ENCODE assay signal across 1 cellular context in the genomic region with DNA sequence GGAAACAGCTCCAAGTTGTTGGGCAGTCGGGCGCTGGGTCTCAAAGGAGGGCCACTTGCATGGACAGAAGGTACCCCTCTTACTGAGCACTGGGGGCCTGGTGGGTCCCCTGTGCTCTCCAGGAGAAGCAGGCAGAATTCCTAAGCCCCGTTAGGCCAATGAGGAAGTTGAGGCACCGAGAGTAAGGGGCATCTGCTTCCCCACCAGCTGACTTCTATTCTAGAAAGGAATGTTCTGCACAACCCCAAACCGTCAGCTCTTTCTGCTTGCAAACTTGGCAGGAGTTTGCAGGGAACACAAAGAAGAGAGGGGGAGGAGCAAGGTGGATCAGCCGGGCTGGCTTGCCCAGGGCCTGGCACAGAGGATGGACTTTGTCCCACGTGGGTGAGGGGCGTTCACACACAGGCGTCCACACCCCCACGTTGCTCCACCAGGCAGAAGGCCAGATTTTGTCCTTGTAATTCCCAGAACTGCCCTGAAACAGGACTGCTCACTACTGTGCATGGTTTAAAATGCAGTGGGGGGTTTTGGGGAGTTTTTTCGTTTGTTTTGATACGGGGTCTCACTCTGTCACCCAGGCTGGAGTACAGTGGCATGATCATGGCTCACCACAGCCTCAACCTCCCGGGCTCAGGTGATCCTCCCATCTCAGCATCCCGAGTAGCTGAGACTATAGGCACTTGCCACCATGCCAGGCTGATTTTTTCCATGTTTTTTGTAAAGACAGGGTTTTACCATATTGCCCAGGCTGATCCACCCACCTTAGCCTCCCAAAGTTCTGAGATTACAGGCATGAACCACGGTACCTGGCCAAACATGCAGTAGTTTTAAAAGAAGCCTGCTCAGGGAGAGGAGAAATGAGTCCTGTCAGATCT.
TF ChIP-seq lines count a peak whose summit lies in the region.

No MANE protein-coding gene starts in this region.

TF ChIP-seq in HepG2, 621 proteins besides CTCF, POLR2A, EP300 and RAD21 (continued from another document and continues in another):
- TF ChIP-seq CENPBD1 (CRISPR knock-in tag; IDR thresholded peaks at IDR 0.05; ENCODE audit: borderline replicate concordance, low read depth) (no peak), ZNF256 (CRISPR knock-in tag; conservative IDR thresholded peaks at IDR 0.05) (peak; percentile 73; the same call in 1 of the 2 replicates), SRSF9 (IDR thresholded peaks at IDR 0.05; ENCODE audit: borderline replicate concordance, insufficient read depth, low read depth, low read length, poor library complexity, severe bottlenecking) (no peak), TERF1 (CRISPR knock-in tag; IDR thresholded peaks at IDR 0.05) (no peak), ATF2 (CRISPR knock-in tag; IDR thresholded peaks at IDR 0.05) (peak; percentile 92), FOXP1 (IDR thresholded peaks at IDR 0.05) (no peak), FOXP1 (CRISPR knock-in tag; IDR thresholded peaks at IDR 0.05) (peak; percentile 68), HNF4G (IDR thresholded peaks at IDR 0.05; ENCODE audit: borderline replicate concordance, low read depth, low read length) (peak; percentile 99), HNF4G (CRISPR knock-in tag; IDR thresholded peaks at IDR 0.05; ENCODE audit: borderline replicate concordance, low read depth) (peak; percentile 98), WIZ (CRISPR knock-in tag; IDR thresholded peaks at IDR 0.05) (no peak), NAIF1 (CRISPR knock-in tag; IDR thresholded peaks at IDR 0.05; ENCODE audit: borderline replicate concordance) (peak; percentile 48; the same call in 1 of the 2 replicates), ZNF747 (CRISPR knock-in tag; IDR thresholded peaks at IDR 0.05; ENCODE audit: borderline replicate concordance) (peak; percentile 95), BRCA1 (CRISPR knock-in tag; IDR thresholded peaks at IDR 0.05) (peak; percentile 86), CCAR2 (optimal IDR thresholded peaks at IDR 0.05; ENCODE audit: low read depth, low read length) (no peak), YY1 (IDR thresholded peaks at IDR 0.05; ENCODE audit: insufficient read depth, insufficient replicate concordance, low read depth, low read length) (peak; percentile 43), HBP1 (CRISPR knock-in tag; IDR thresholded peaks at IDR 0.05; ENCODE audit: low read depth) (no peak; the same call in 1 of the 2 replicates), KDM5A (IDR thresholded peaks at IDR 0.05; ENCODE audit: borderline replicate concordance, low read length) (no peak), ZNF446 (CRISPR knock-in tag; IDR thresholded peaks at IDR 0.05) (no peak), MNT (IDR thresholded peaks at IDR 0.05) (peak; percentile 86), ZNF441 (CRISPR knock-in tag; IDR thresholded peaks at IDR 0.05; ENCODE audit: borderline replicate concordance) (no peak), MAZ (IDR thresholded peaks at IDR 0.05; ENCODE audit: borderline replicate concordance, low read depth, low read length) (no peak), MAZ (CRISPR knock-in tag; IDR thresholded peaks at IDR 0.05; ENCODE audit: low read depth) (peak; percentile 91), ZNF451 (CRISPR knock-in tag; IDR thresholded peaks at IDR 0.05) (peak; percentile 89), SP140L (CRISPR knock-in tag; IDR thresholded peaks at IDR 0.05; ENCODE audit: borderline replicate concordance) (0 out of 2 replicates have a peak, but pooled peaks have one; percentile 47), BATF2 (CRISPR knock-in tag; IDR thresholded peaks at IDR 0.05) (no peak), ZNF136 (CRISPR knock-in tag; IDR thresholded peaks at IDR 0.05; ENCODE audit: low read depth) (no peak), NCOA1 (CRISPR knock-in tag; IDR thresholded peaks at IDR 0.05) (0 out of 2 replicates have a peak, but pooled peaks have one; percentile 70), ZNF660 (CRISPR knock-in tag; IDR thresholded peaks at IDR 0.05; ENCODE audit: borderline replicate concordance, low read depth) (no peak), ZNF350 (CRISPR knock-in tag; IDR thresholded peaks at IDR 0.05; ENCODE audit: borderline replicate concordance, low read depth) (peak; percentile 94), ZNF12 (CRISPR knock-in tag; IDR thresholded peaks at IDR 0.05) (peak; percentile 71; the same call in 1 of the 2 replicates), NFE2L2 (IDR thresholded peaks at IDR 0.05; ENCODE audit: low read length) (no peak), ZNF800 (CRISPR knock-in tag; IDR thresholded peaks at IDR 0.05) (no peak)
- TF ChIP-seq, protein P1, sequence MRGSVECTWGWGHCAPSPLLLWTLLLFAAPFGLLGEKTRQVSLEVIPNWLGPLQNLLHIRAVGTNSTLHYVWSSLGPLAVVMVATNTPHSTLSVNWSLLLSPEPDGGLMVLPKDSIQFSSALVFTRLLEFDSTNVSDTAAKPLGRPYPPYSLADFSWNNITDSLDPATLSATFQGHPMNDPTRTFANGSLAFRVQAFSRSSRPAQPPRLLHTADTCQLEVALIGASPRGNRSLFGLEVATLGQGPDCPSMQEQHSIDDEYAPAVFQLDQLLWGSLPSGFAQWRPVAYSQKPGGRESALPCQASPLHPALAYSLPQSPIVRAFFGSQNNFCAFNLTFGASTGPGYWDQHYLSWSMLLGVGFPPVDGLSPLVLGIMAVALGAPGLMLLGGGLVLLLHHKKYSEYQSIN (CRISPR knock-in tag; IDR thresholded peaks at IDR 0.05; ENCODE audit: borderline replicate concordance), result no peak
- TF ChIP-seq, protein P2, sequence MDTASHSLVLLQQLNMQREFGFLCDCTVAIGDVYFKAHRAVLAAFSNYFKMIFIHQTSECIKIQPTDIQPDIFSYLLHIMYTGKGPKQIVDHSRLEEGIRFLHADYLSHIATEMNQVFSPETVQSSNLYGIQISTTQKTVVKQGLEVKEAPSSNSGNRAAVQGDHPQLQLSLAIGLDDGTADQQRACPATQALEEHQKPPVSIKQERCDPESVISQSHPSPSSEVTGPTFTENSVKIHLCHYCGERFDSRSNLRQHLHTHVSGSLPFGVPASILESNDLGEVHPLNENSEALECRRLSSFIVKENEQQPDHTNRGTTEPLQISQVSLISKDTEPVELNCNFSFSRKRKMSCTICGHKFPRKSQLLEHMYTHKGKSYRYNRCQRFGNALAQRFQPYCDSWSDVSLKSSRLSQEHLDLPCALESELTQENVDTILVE (CRISPR knock-in tag; IDR thresholded peaks at IDR 0.05), result peak; percentile 83
- TF ChIP-seq, protein P3, sequence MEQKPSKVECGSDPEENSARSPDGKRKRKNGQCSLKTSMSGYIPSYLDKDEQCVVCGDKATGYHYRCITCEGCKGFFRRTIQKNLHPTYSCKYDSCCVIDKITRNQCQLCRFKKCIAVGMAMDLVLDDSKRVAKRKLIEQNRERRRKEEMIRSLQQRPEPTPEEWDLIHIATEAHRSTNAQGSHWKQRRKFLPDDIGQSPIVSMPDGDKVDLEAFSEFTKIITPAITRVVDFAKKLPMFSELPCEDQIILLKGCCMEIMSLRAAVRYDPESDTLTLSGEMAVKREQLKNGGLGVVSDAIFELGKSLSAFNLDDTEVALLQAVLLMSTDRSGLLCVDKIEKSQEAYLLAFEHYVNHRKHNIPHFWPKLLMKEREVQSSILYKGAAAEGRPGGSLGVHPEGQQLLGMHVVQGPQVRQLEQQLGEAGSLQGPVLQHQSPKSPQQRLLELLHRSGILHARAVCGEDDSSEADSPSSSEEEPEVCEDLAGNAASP (CRISPR knock-in tag; IDR thresholded peaks at IDR 0.05; ENCODE audit: borderline replicate concordance), result peak; percentile 80; the same call in 1 of the 2 replicates
- TF ChIP-seq, protein P4, sequence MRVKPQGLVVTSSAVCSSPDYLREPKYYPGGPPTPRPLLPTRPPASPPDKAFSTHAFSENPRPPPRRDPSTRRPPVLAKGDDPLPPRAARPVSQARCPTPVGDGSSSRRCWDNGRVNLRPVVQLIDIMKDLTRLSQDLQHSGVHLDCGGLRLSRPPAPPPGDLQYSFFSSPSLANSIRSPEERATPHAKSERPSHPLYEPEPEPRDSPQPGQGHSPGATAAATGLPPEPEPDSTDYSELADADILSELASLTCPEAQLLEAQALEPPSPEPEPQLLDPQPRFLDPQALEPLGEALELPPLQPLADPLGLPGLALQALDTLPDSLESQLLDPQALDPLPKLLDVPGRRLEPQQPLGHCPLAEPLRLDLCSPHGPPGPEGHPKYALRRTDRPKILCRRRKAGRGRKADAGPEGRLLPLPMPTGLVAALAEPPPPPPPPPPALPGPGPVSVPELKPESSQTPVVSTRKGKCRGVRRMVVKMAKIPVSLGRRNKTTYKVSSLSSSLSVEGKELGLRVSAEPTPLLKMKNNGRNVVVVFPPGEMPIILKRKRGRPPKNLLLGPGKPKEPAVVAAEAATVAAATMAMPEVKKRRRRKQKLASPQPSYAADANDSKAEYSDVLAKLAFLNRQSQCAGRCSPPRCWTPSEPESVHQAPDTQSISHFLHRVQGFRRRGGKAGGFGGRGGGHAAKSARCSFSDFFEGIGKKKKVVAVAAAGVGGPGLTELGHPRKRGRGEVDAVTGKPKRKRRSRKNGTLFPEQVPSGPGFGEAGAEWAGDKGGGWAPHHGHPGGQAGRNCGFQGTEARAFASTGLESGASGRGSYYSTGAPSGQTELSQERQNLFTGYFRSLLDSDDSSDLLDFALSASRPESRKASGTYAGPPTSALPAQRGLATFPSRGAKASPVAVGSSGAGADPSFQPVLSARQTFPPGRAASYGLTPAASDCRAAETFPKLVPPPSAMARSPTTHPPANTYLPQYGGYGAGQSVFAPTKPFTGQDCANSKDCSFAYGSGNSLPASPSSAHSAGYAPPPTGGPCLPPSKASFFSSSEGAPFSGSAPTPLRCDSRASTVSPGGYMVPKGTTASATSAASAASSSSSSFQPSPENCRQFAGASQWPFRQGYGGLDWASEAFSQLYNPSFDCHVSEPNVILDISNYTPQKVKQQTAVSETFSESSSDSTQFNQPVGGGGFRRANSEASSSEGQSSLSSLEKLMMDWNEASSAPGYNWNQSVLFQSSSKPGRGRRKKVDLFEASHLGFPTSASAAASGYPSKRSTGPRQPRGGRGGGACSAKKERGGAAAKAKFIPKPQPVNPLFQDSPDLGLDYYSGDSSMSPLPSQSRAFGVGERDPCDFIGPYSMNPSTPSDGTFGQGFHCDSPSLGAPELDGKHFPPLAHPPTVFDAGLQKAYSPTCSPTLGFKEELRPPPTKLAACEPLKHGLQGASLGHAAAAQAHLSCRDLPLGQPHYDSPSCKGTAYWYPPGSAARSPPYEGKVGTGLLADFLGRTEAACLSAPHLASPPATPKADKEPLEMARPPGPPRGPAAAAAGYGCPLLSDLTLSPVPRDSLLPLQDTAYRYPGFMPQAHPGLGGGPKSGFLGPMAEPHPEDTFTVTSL (CRISPR knock-in tag; IDR thresholded peaks at IDR 0.05; ENCODE audit: borderline replicate concordance), result no peak; the same call in 1 of the 2 replicates
